In the genomic region with DNA sequence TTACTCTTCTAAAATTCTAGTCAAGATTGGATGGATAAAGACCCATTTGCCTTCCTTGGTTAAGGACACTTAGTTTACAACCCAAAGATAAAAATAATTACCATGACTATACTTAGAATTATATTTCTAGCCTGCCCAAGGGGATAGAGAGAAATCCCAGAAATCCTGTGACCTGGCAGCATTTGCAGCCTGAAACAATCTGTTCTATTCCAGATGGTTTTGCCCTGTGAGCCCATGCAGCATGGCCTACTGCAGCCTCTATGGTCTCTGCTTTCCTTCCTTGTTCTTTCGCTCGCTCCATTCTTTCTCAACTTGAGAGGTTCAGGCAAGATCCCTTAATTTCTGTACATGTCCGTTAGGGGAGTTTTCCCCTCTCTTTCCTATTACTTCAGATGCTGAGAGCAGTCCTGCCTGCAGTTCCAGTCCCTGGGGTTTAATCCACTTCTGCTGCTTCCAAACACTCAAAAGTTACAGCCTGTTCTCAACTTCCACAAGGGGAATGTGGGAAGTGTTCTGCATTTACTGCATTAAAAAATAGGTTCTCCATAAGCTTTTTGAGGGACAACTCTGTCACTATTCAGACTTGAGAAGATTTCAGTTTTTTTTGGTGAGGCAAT, we compare ENCODE assay signal across 19 cellular contexts.
DNase-seq lines count a peak whose midpoint lies in the region; ATAC-seq and TF ChIP-seq lines count a peak whose summit lies in the region.
"Had no signal": no experiment of that assay in that cellular context is flagged by ENCODE, and none has a peak within 500 bp of the region (broad histone marks: within the 10 kb centered on the region; RNA-seq: fewer than 3 reads in every experiment).

No MANE protein-coding gene starts in this region.

- 51 to 73% (median 60%) methylated on average over 3 of the region's 3 CpGs for WGBS in heart left ventricle, 4 donors

- TF ChIP-seq POLR2A in heart left ventricle (IDR thresholded peaks at IDR 0.05) = no peak

- DNase-seq in NCI-H1694 (lab: John Stamatoyannopoulos, UW) (peak; percentile 43), NCI-H82 treated with DMSO at 0.1 percent for 48 hours (lab: John Stamatoyannopoulos, UW; ENCODE audit: unreplicated experiment) (peak; percentile 71), heart left ventricle (no peak), omental fat pad (ENCODE audit: low spot score) (no peak), head of caudate nucleus (no peak), A172 (ENCODE audit: low spot score) (no peak)
- DNase-seq: AML-193, GDM1, HCEC 1CT, Kasumi-1, MG63, NCI-H1048, NCI-H1436, NCI-H2029 treated with DMSO at 0.1 percent for 48 hours, NCI-H774, PC-3, RPMI8226 had no signal

- H3K36me3 ChIP-seq in heart left ventricle (no peaks in the 10 kb centered on the region), subcutaneous abdominal adipose tissue (ENCODE audit: control insufficient read depth in 5 of 5, insufficient read depth in 5 of 5, low read length in 5 of 5) (no peaks in the 10 kb centered on the region)
- H3K36me3 ChIP-seq: MG63 had no signal

- TF ChIP-seq CTCF in heart left ventricle (IDR thresholded peaks at IDR 0.05) = no peak
- TF ChIP-seq CTCF in omental fat pad (IDR thresholded peaks at IDR 0.05) = no peak

- H3K4me1 ChIP-seq in heart left ventricle (peaks cover 0 to 19% (median 0%) of the 10 kb centered on the region in 12 donors), subcutaneous abdominal adipose tissue (ENCODE audit: control insufficient read depth in 5 of 5, insufficient read depth in 5 of 5, low read length in 5 of 5) (peaks cover 0 to 5% (median 4%) of the 10 kb centered on the region in 5 donors)

- peaks cover 0 to 6% (median 0%) of the 10 kb centered on the region in 9 donors for H3K27me3 ChIP-seq in heart left ventricle
- peaks cover 0 to 6% (median 2%) of the 10 kb centered on the region in 5 donors for H3K27me3 ChIP-seq in subcutaneous abdominal adipose tissue (ENCODE audit: control insufficient read depth in 5 of 5, insufficient read depth in 4 of 5, low read length in 5 of 5)
- H3K27me3 ChIP-seq: MG63 had no signal

- no peak overlapping the region for H3K4me3 ChIP-seq in heart left ventricle
- no peak overlapping the region for H3K4me3 ChIP-seq in subcutaneous abdominal adipose tissue (ENCODE audit: low read depth in 1 of 5, low read length in 5 of 5)
- H3K4me3 ChIP-seq: MG63 had no signal

- no peaks in the 10 kb centered on the region for H3K9me3 ChIP-seq in heart left ventricle
- H3K9me3 ChIP-seq in subcutaneous abdominal adipose tissue (ENCODE audit: control insufficient read depth in 5 of 5, low read length in 5 of 5) = no peaks in the 10 kb centered on the region
- H3K9me3 ChIP-seq: MG63 had no signal

- peak in 3 of 4 donors; percentile 30 to 65 (median 32) for ATAC-seq in heart left ventricle
- no peak for ATAC-seq in omental fat pad (ENCODE audit: low FRiP score)
- ATAC-seq: PC-3 had no signal

- H3K27ac ChIP-seq in heart left ventricle (peak overlapping the region in 4 of 12 donors; percentile 17 to 42 (median 30)), subcutaneous abdominal adipose tissue (ENCODE audit: low read depth, low read length) (peak overlapping the region; percentile 7)
- H3K27ac ChIP-seq: C4-2B had no signal

- intact Hi-C loops in heart left ventricle (cut with DNase I) = no loop called here
- intact Hi-C loops in head of caudate nucleus (cut with DNase I) = no loop called here

- H3K9ac ChIP-seq in subcutaneous abdominal adipose tissue (ENCODE audit: low read length in 5 of 5) = no peak overlapping the region

Comparison
In these comparisons a context has a peak if more than half of its experiments do, and no peak if none do; other contexts are left out.
1. DNase-seq: peak in NCI-H1694 (single experiment) and NCI-H82 treated with DMSO at 0.1 percent for 48 hours (single experiment); none in heart left ventricle (0 of 5), omental fat pad (single experiment), head of caudate nucleus (0 of 42) and A172 (single experiment).